Comparison of ENCODE assay signal across 8 cellular contexts in the genomic region with DNA sequence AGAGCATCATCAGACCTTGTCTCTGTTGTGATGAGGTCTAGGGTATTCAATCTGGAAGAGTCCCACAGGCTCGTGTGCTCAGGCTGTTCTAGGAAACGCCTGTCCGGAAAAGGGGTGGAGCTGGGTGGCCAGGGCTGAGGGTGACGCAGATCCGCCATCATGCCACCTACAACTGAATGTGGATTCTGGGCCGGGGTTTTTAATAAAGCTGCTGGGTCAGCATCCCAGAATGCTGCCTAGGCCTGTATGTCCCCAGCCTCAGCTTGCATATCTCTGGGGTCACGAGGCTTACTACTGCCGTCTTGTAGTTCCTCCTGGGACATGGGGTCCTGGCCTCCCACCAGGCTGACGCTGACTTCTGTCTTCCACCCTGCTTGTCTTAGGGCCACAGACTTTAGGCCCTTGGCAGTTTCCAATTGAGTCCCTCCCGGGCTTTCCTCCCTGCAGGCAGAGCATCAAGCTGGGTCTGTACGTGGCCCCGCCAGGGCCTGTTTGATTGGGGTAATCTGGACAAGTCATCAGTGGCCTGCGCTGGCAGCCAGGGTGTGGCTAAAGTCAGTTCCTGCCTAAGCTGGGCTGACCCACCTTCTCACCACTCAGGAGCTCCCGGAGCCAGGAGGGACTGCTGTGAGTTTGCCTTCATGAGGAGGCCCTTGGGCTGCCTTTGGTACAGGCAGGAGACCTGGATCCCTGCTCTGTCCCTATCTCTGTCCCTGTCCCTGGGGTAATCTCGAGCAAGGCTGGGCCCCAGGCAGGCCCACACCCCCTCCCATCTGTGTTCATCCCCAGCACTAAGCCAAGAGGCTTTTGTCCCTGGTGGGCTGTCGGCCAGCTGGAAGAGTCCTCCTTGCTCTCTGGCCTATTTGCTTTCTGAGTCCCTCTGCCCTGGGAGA.
DNase-seq lines count a peak whose midpoint lies in the region; ATAC-seq and TF ChIP-seq lines count a peak whose summit lies in the region.

No MANE protein-coding gene starts in this region.

- no peak overlapping the region for H3K4me3 Mint-ChIP-seq in activated naive CD4-positive, alpha-beta T cell treated with anti-CD3 and anti-CD28 coated beads, Interleukin-2, amount 50 U/mL, for 24 hours
- no peak overlapping the region for H3K4me3 Mint-ChIP-seq in mesothelial cell of epicardium

- peaks cover 67% of the 10 kb centered on the region for H3K4me1 Mint-ChIP-seq in activated naive CD4-positive, alpha-beta T cell treated with anti-CD3 and anti-CD28 coated beads, Interleukin-2, amount 50 U/mL, for 24 hours
- peaks cover 40% of the 10 kb centered on the region for H3K4me1 Mint-ChIP-seq in mesothelial cell of epicardium

- H3K4me3 ChIP-seq in urinary bladder (ENCODE audit: low read depth, low read length), result no peak overlapping the region

- no peaks in the 10 kb centered on the region for H3K27me3 Mint-ChIP-seq in activated naive CD4-positive, alpha-beta T cell treated with anti-CD3 and anti-CD28 coated beads, Interleukin-2, amount 50 U/mL, for 24 hours
- no peaks in the 10 kb centered on the region for H3K27me3 Mint-ChIP-seq in mesothelial cell of epicardium (ENCODE audit: low read depth)

- no peaks in the 10 kb centered on the region for H3K36me3 Mint-ChIP-seq in activated naive CD4-positive, alpha-beta T cell treated with anti-CD3 and anti-CD28 coated beads, Interleukin-2, amount 50 U/mL, for 24 hours
- H3K36me3 Mint-ChIP-seq in mesothelial cell of epicardium, result no peaks in the 10 kb centered on the region

- peak overlapping the region; percentile 30 for H3K27ac Mint-ChIP-seq in activated naive CD4-positive, alpha-beta T cell treated with anti-CD3 and anti-CD28 coated beads, Interleukin-2, amount 50 U/mL, for 24 hours
- H3K27ac Mint-ChIP-seq in mesothelial cell of epicardium, result peak overlapping the region; percentile 60

- no peaks in the 10 kb centered on the region for H3K9me3 Mint-ChIP-seq in activated naive CD4-positive, alpha-beta T cell treated with anti-CD3 and anti-CD28 coated beads, Interleukin-2, amount 50 U/mL, for 24 hours
- H3K9me3 Mint-ChIP-seq in mesothelial cell of epicardium, result no peaks in the 10 kb centered on the region

- no peak for DNase-seq in activated naive CD4-positive, alpha-beta T cell (lab: John Stamatoyannopoulos, UW)
- DNase-seq in dermis microvascular lymphatic vessel endothelial cell (ENCODE audit: low read depth in 2 of 2), result peak; percentile 87 to 91
- DNase-seq in mesothelial cell of epicardium (ENCODE audit: low spot score in 2 of 2, unreplicated experiment in 2 of 2), result no peak
- DNase-seq in DMS153 treated with DMSO at 0.1 percent for 48 hours (lab: John Stamatoyannopoulos, UW; ENCODE audit: unreplicated experiment), result no peak
- DNase-seq in stimulated activated CD4-positive, alpha-beta T cell treated with anti-CD3 and anti-CD28 coated beads, Interleukin-4, amount 100 ng/mL, for 1 hour, result no peak

- WGBS in urinary bladder, result 43% methylated on average over 16 of the region's 16 CpGs

- TF ChIP-seq CTCF in mesothelial cell of epicardium (IDR thresholded peaks at IDR 0.05; ENCODE audit: unreplicated experiment), result no peak

- H3K4me1 ChIP-seq in urinary bladder (ENCODE audit: insufficient read depth), result peaks cover 9% of the 10 kb centered on the region

- no peaks in the 10 kb centered on the region for H3K36me3 ChIP-seq in urinary bladder (ENCODE audit: insufficient read depth)

- H3K27ac ChIP-seq in urinary bladder (ENCODE audit: low read depth), result peak overlapping the region; percentile 90

- ATAC-seq in HG03159 (IDR thresholded peaks at IDR 0.05; ENCODE audit: unreplicated experiment), result no peak

Comparison
In these comparisons a context has a peak if more than half of its experiments do, and no peak if none do; other contexts are left out.
1. DNase-seq: peak in dermis microvascular lymphatic vessel endothelial cell (2 of 2); none in activated naive CD4-positive, alpha-beta T cell (0 of 4), mesothelial cell of epicardium (0 of 2), DMS153 treated with DMSO at 0.1 percent for 48 hours (single experiment) and stimulated activated CD4-positive, alpha-beta T cell treated with anti-CD3 and anti-CD28 coated beads, Interleukin-4, amount 100 ng/mL, for 1 hour (single experiment).